14 cellular contexts compared by ENCODE assay signal in genomic region chr11:19326499-19326898, GRCh38.
A peak's percentile ranks its signal among the peaks of the same experiment; 100 is the strongest.
DNase-seq lines count a peak whose midpoint lies in the region; ATAC-seq, FAIRE-seq and TF ChIP-seq lines count a peak whose summit lies in the region.
"Had no signal": no experiment of that assay in that cellular context is flagged by ENCODE, and none has a peak within 500 bp of the region (broad histone marks: within the 10 kb centered on the region; RNA-seq: fewer than 3 reads in every experiment).

No MANE protein-coding gene starts in this region.

- ATAC-seq in GM19455 (IDR thresholded peaks at IDR 0.05; ENCODE audit: unreplicated experiment) = no peak
- ATAC-seq in CD8-positive, alpha-beta T cell = no peak

- CTCF ChIA-PET in CD8-positive, alpha-beta T cell (lab: Charles Lee) = no interaction called here

- peak; percentile 43 for DNase-seq in EH (ENCODE audit: low read depth)
- peak; percentile 23 for DNase-seq in M059J (ENCODE audit: low read depth)
- no peak for DNase-seq in chondrocyte (ENCODE audit: low spot score)
- DNase-seq in ecto neural progenitor cell (ENCODE audit: low spot score) = no peak
- no peak for DNase-seq in CD8-positive, alpha-beta T cell
- DNase-seq in frontal cortex (ENCODE audit: low spot score in 2 of 2) = no peak
- DNase-seq: activated naive CD8-positive, alpha-beta T cell treated with anti-CD3 and anti-CD28 coated beads for 36 hours; erythroblast; NCI-H2029 had no signal

- POLR2A ChIA-PET in CD8-positive, alpha-beta T cell (lab: Charles Lee) = no interaction called here

- H3K9me3 Mint-ChIP-seq in chondrocyte (ENCODE audit: low read depth) (peaks cover 8% of the 10 kb centered on the region), nephron (peaks cover 9% of the 10 kb centered on the region)
- no peaks in the 10 kb centered on the region for H3K9me3 Mint-ChIP-seq in CD8-positive, alpha-beta T cell
- H3K9me3 Mint-ChIP-seq: activated naive CD8-positive, alpha-beta T cell treated with anti-CD3 and anti-CD28 coated beads for 36 hours had no signal

- H3K27me3 Mint-ChIP-seq in chondrocyte (ENCODE audit: low read depth) (peaks cover 59% of the 10 kb centered on the region), nephron (ENCODE audit: low read depth) (peaks cover 70% of the 10 kb centered on the region)
- peaks cover 17% of the 10 kb centered on the region for H3K27me3 Mint-ChIP-seq in CD8-positive, alpha-beta T cell (ENCODE audit: low read depth)

- H3K4me3 Mint-ChIP-seq in chondrocyte (ENCODE audit: unreplicated experiment) (no peak overlapping the region), nephron (no peak overlapping the region)
- H3K4me3 Mint-ChIP-seq in CD8-positive, alpha-beta T cell = no peak overlapping the region
- H3K4me3 Mint-ChIP-seq: activated naive CD8-positive, alpha-beta T cell treated with anti-CD3 and anti-CD28 coated beads for 36 hours had no signal

- H3K36me3 Mint-ChIP-seq in chondrocyte (ENCODE audit: low read depth) = peaks cover 1% of the 10 kb centered on the region
- H3K36me3 Mint-ChIP-seq in nephron (ENCODE audit: low read depth) = no peaks in the 10 kb centered on the region
- no peaks in the 10 kb centered on the region for H3K36me3 Mint-ChIP-seq in CD8-positive, alpha-beta T cell
- H3K36me3 Mint-ChIP-seq: activated naive CD8-positive, alpha-beta T cell treated with anti-CD3 and anti-CD28 coated beads for 36 hours had no signal

- no peaks in the 10 kb centered on the region for H3K4me1 ChIP-seq in CD8-positive, alpha-beta T cell (ENCODE audit: insufficient read depth, low read length)
- H3K4me1 ChIP-seq: SJSA1 had no signal

- no peaks in the 10 kb centered on the region for H3K4me1 Mint-ChIP-seq in chondrocyte (ENCODE audit: low read depth)
- peaks cover 10% of the 10 kb centered on the region for H3K4me1 Mint-ChIP-seq in nephron
- H3K4me1 Mint-ChIP-seq in CD8-positive, alpha-beta T cell (ENCODE audit: low read depth) = no peaks in the 10 kb centered on the region
- H3K4me1 Mint-ChIP-seq: activated naive CD8-positive, alpha-beta T cell treated with anti-CD3 and anti-CD28 coated beads for 36 hours had no signal

- TF ChIP-seq CTCF in chondrocyte (IDR thresholded peaks at IDR 0.05) (peak; percentile 72), nephron (IDR thresholded peaks at IDR 0.05; ENCODE audit: unreplicated experiment in 3 of 3) (peak; percentile 20 to 35 (median 22))
- TF ChIP-seq CTCF in CD8-positive, alpha-beta T cell (IDR thresholded peaks at IDR 0.05) = no peak

- H3K27me3 ChIP-seq in CD8-positive, alpha-beta T cell (ENCODE audit: insufficient read depth, low read length) = no peaks in the 10 kb centered on the region

- H3K4me3 ChIP-seq in CD8-positive, alpha-beta T cell (ENCODE audit: low read depth, low read length) = no peak overlapping the region
- H3K4me3 ChIP-seq: lung, SJSA1, skin epidermis had no signal

- no peak overlapping the region for H3K27ac Mint-ChIP-seq in chondrocyte (ENCODE audit: unreplicated experiment)
- H3K27ac Mint-ChIP-seq in nephron = no peak overlapping the region
- no peak overlapping the region for H3K27ac Mint-ChIP-seq in CD8-positive, alpha-beta T cell
- H3K27ac Mint-ChIP-seq: activated naive CD8-positive, alpha-beta T cell treated with anti-CD3 and anti-CD28 coated beads for 36 hours had no signal

- FAIRE-seq in frontal cortex (lab: Jason Lieb, UNC) = no peak

- H3K27ac ChIP-seq in CD8-positive, alpha-beta T cell (ENCODE audit: low read depth, low read length) = no peak overlapping the region
- H3K27ac ChIP-seq: SJSA1, skin epidermis had no signal

- H3K36me3 ChIP-seq in CD8-positive, alpha-beta T cell (ENCODE audit: insufficient read depth, low read length) = no peaks in the 10 kb centered on the region
- H3K36me3 ChIP-seq: SJSA1 had no signal

- intact Hi-C loops in CD8-positive, alpha-beta T cell (cut with DNase I, micrococcal nuclease) = no loop called here

- H3K9me3 ChIP-seq in CD8-positive, alpha-beta T cell (ENCODE audit: low read length) = no peaks in the 10 kb centered on the region
- H3K9me3 ChIP-seq: SJSA1 had no signal

Comparison
In these comparisons a context has a peak if more than half of its experiments do, and no peak if none do; other contexts are left out.
1. DNase-seq: peak in EH (single experiment) and M059J (single experiment); none in chondrocyte (single experiment), ecto neural progenitor cell (single experiment), CD8-positive, alpha-beta T cell (0 of 7) and frontal cortex (0 of 2).